13 cellular contexts compared by ENCODE assay signal in the genomic region with DNA sequence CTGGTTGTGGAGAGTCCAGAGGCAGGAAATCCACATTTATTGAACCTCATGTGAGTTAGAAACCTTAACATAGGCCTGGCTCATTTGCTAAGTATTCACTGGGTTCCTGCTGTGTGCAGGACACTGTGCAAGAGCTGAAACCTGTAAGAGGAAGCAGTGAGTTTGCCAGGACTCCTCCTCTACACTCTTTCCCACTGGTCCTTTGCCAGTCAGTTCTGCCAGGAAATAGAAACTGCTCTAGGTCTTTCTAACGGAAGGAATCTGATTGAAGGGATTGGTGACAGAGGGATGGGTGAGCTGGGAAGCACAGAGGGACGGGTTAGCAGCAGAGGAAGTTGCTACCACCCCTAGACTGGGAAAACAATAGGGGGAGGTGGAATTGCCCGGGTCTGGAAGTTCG.
DNase-seq lines count a peak whose midpoint lies in the region; ATAC-seq and TF ChIP-seq lines count a peak whose summit lies in the region.
"Had no signal": no experiment of that assay in that cellular context is flagged by ENCODE, and none has a peak within 500 bp of the region (broad histone marks: within the 10 kb centered on the region; RNA-seq: fewer than 3 reads in every experiment).

No MANE protein-coding gene starts in this region.

- peak overlapping the region; percentile 74 for H3K27ac ChIP-seq in RWPE2 (ENCODE audit: poor library complexity, severe bottlenecking)
- peak overlapping the region; percentile 84 for H3K27ac ChIP-seq in fibroblast of lung (ENCODE audit: insufficient read depth, low read length)
- H3K27ac ChIP-seq in gastrocnemius medialis, result peak overlapping the region; percentile 82 to 87 (median 85)
- H3K27ac ChIP-seq: colonic mucosa, hepatocyte had no signal

- H3K9ac ChIP-seq in fibroblast of lung (ENCODE audit: insufficient read depth, low read length), result peak overlapping the region; percentile 27

- no peak for TF ChIP-seq POLR2A in gastrocnemius medialis (IDR thresholded peaks at IDR 0.05)

- in situ Hi-C loops in gastrocnemius medialis (cut with MboI; ENCODE audit: low sequenced_read_pairs in 4 of 4), result no loop called here

- peak overlapping the region; percentile 67 for H3K4me2 ChIP-seq in fibroblast of lung (ENCODE audit: extremely low read depth, insufficient read depth, low read length)
- H3K4me2 ChIP-seq: hepatocyte had no signal

- H3K4me1 ChIP-seq in RWPE2 (ENCODE audit: insufficient read depth, poor library complexity, severe bottlenecking), result peaks cover 15% of the 10 kb centered on the region
- H3K4me1 ChIP-seq in fibroblast of lung (ENCODE audit: control insufficient read depth, extremely low read depth, insufficient read depth, low read length), result peaks cover 35% of the 10 kb centered on the region
- peaks cover 35 to 47% of the 10 kb centered on the region in 2 donors for H3K4me1 ChIP-seq in gastrocnemius medialis

- H3K9me3 ChIP-seq in RWPE2 (ENCODE audit: severe bottlenecking) (no peaks in the 10 kb centered on the region), fibroblast of lung (ENCODE audit: control insufficient read depth, insufficient read depth, low read depth, low read length) (no peaks in the 10 kb centered on the region), gastrocnemius medialis (no peaks in the 10 kb centered on the region)
- H3K9me3 ChIP-seq: colonic mucosa had no signal

- no peaks in the 10 kb centered on the region for H3K79me2 ChIP-seq in fibroblast of lung (ENCODE audit: control insufficient read depth, insufficient read depth, low read length)
- H3K79me2 ChIP-seq: hepatocyte had no signal

- H3K27me3 ChIP-seq in RWPE2 (ENCODE audit: insufficient read depth, poor library complexity, severe bottlenecking) (no peaks in the 10 kb centered on the region), fibroblast of lung (ENCODE audit: control insufficient read depth, insufficient read depth, low read length) (no peaks in the 10 kb centered on the region), gastrocnemius medialis (no peaks in the 10 kb centered on the region)
- H3K27me3 ChIP-seq: colonic mucosa, hepatocyte had no signal

- ATAC-seq in RWPE2 (ENCODE audit: low read depth) (peak; percentile 46), gastrocnemius medialis (peak; percentile 69 to 72), GM18861 (IDR thresholded peaks at IDR 0.05; ENCODE audit: unreplicated experiment) (no peak)

- no peaks in the 10 kb centered on the region for H4K20me1 ChIP-seq in fibroblast of lung (ENCODE audit: control insufficient read depth, extremely low read depth, insufficient read depth, low read length)

- intact Hi-C loops in gastrocnemius medialis (cut with DNase I; ENCODE audit: low total_unique reads), result loop anchor here (1.0 kb wide), 1 partner anchor 9 kb away; no protein-coding TSS in a partner anchor

- TF ChIP-seq CTCF in RWPE2 (IDR thresholded peaks at IDR 0.05; ENCODE audit: poor library complexity, severe bottlenecking) (no peak), fibroblast of lung (conservative IDR thresholded peaks at IDR 0.05 in 1 of 2, IDR thresholded peaks at IDR 0.05 in 1 of 2; ENCODE audit: low read depth in 1 of 2, low read length in 2 of 2) (no peak), gastrocnemius medialis (IDR thresholded peaks at IDR 0.05 in 4 of 5, conservative IDR thresholded peaks at IDR 0.05 in 1 of 5) (no peak)

- H2AFZ ChIP-seq in fibroblast of lung (ENCODE audit: low read length), result no peak overlapping the region
- H2AFZ ChIP-seq: hepatocyte had no signal

- DNase-seq in HCEC 1CT (peak; percentile 74), RWPE2 (ENCODE audit: low spot score) (no peak), fibroblast of lung (ENCODE audit: low read depth in 2 of 2) (peak; percentile 68 to 82), gastrocnemius medialis (peak; percentile 48 to 69), activated T-cell treated with anti-CD3 and anti-CD28 coated beads for 4 hours (no peak), GOT3 (lab: John Stamatoyannopoulos, UW) (no peak)
- DNase-seq: activated B cell treated with CpG ODN at 0.5 μM for 24 hours, colonic mucosa, DMS153, NCI-H2081 treated with DMSO at 0.1 percent for 48 hours had no signal

- no peaks in the 10 kb centered on the region for H3K36me3 ChIP-seq in RWPE2 (ENCODE audit: low read depth)
- H3K36me3 ChIP-seq in fibroblast of lung (ENCODE audit: control insufficient read depth, insufficient read depth, low read length), result no peaks in the 10 kb centered on the region
- H3K36me3 ChIP-seq in gastrocnemius medialis, result no peaks in the 10 kb centered on the region
- H3K36me3 ChIP-seq: colonic mucosa had no signal

- H3K4me3 ChIP-seq in RWPE2 (ENCODE audit: severe bottlenecking) (no peak overlapping the region), fibroblast of lung (replicated peaks in 1 of 4; ENCODE audit: control extremely low read depth in 1 of 4, insufficient read depth in 1 of 4, low read depth in 3 of 4, low read length in 4 of 4) (no peak overlapping the region), gastrocnemius medialis (no peak overlapping the region)
- H3K4me3 ChIP-seq: colonic mucosa, hepatocyte, skin epidermis had no signal

Comparison
In these comparisons a context has a peak if more than half of its experiments do, and no peak if none do; other contexts are left out.
1. DNase-seq: peak in HCEC 1CT (single experiment), fibroblast of lung (2 of 2) and gastrocnemius medialis (2 of 2); none in RWPE2 (single experiment), activated T-cell treated with anti-CD3 and anti-CD28 coated beads for 4 hours (single experiment) and GOT3 (single experiment).
2. Peak in every context shown above with its lines, with median percentiles within 50 percentile points of each other: H3K27ac ChIP-seq.